In genomic region chr11:128552783-128553661, GRCh38 we compare ENCODE assay signal across 9 cellular contexts. TPM values are rescaled to one million over a fixed set of nuclear protein-coding genes. Genes with fewer than 3 reads are reported as not detected.
DNase-seq lines count a peak whose midpoint lies in the region; ATAC-seq and TF ChIP-seq lines count a peak whose summit lies in the region.
"Had no signal": no experiment of that assay in that cellular context is flagged by ENCODE, and none has a peak within 500 bp of the region (broad histone marks: within the 10 kb centered on the region; RNA-seq: fewer than 3 reads in every experiment).

No MANE protein-coding gene starts in this region.

- no peaks in the 10 kb centered on the region for H3K27me3 ChIP-seq in Karpas-422 (ENCODE audit: low read length)

- intact Hi-C loops in MCF 10A (cut with micrococcal nuclease): no loop called here

- no peak overlapping the region for H3K4me3 Mint-ChIP-seq in MCF 10A (ENCODE audit: unreplicated experiment)

- H3K36me3 Mint-ChIP-seq in MCF 10A (ENCODE audit: insufficient read depth, unreplicated experiment): no peaks in the 10 kb centered on the region

- H3K27ac ChIP-seq in Karpas-422 (ENCODE audit: low read length) (peak overlapping the region; percentile 100), mesodermal cell (ENCODE audit: low read depth, low read length, severe bottlenecking) (peak overlapping the region; percentile 73)
- H3K27ac ChIP-seq: SK-N-MC had no signal

- H4K20me1 ChIP-seq in Karpas-422 (ENCODE audit: insufficient read depth, low read depth, low read length): no peaks in the 10 kb centered on the region

- no peaks in the 10 kb centered on the region for H3K79me2 ChIP-seq in Karpas-422 (ENCODE audit: low read length)

- H2AFZ ChIP-seq in Karpas-422 (ENCODE audit: low read length): no peak overlapping the region

- no peak overlapping the region for H3K27ac Mint-ChIP-seq in MCF 10A (ENCODE audit: low read depth, unreplicated experiment)

- peaks cover 4% of the 10 kb centered on the region for H3K27me3 Mint-ChIP-seq in MCF 10A (ENCODE audit: insufficient read depth, unreplicated experiment)

- no peaks in the 10 kb centered on the region for H3K9me2 ChIP-seq in Karpas-422 (replicated peaks; ENCODE audit: insufficient read depth, low read length)

- CTCF ChIA-PET in MCF 10A (lab: Yijun Ruan, JAX): no interaction called here

- no peak for TF ChIP-seq CTCF in MCF 10A (IDR thresholded peaks at IDR 0.05; ENCODE audit: unreplicated experiment)

- WGBS in mesodermal cell (ENCODE audit: insufficient coverage in 2 of 2), 2 experiments: 83 to 91% methylated on average over 9 to 13 of the region's 14 CpGs

- peak; percentile 93 for DNase-seq in Karpas-422
- DNase-seq in MCF 10A (ENCODE audit: unreplicated experiment): peak; percentile 58
- no peak for DNase-seq in GDM1 (lab: John Stamatoyannopoulos, UW)
- DNase-seq in NCI-H446 (lab: John Stamatoyannopoulos, UW): no peak
- no peak for DNase-seq in DMS153 (lab: John Stamatoyannopoulos, UW)

- POLR2A ChIA-PET in MCF 10A (lab: Yijun Ruan, JAX): interaction anchor here (1.4 kb wide), 1 partner anchor 21 kb away, joined by 5 read pairs; no protein-coding TSS in a partner anchor

- peaks cover 77% of the 10 kb centered on the region for H3K4me1 ChIP-seq in Karpas-422 (ENCODE audit: low read length)
- peaks cover 29% of the 10 kb centered on the region for H3K4me1 ChIP-seq in mesodermal cell (ENCODE audit: control insufficient read depth, insufficient read depth, low read length, poor library complexity, severe bottlenecking)

- H3K4me3 ChIP-seq in Karpas-422 (ENCODE audit: low read length) (peak overlapping the region; percentile 63), mesodermal cell (ENCODE audit: extremely low read depth, insufficient read depth, low read length, poor library complexity, severe bottlenecking) (no peak overlapping the region)
- H3K4me3 ChIP-seq: SK-N-MC had no signal

- H3K9me3 Mint-ChIP-seq in MCF 10A (ENCODE audit: unreplicated experiment): no peaks in the 10 kb centered on the region

- no TSS peak for BruUV-seq in MCF 10A (replicated peaks; lab: Mats Ljungman, UMichigan)

- H3K4me2 ChIP-seq in Karpas-422 (ENCODE audit: low read depth, low read length, poor library complexity, severe bottlenecking): peak overlapping the region; percentile 86

- peaks cover 6% of the 10 kb centered on the region for H3K4me1 Mint-ChIP-seq in MCF 10A (ENCODE audit: insufficient read depth, unreplicated experiment)

- ATAC-seq in GM18498 (IDR thresholded peaks at IDR 0.05; ENCODE audit: unreplicated experiment): peak; percentile 64
- ATAC-seq in GM21526 (IDR thresholded peaks at IDR 0.05; ENCODE audit: low FRiP score, unreplicated experiment): peak; percentile 60

- H3K36me3 ChIP-seq in Karpas-422 (ENCODE audit: insufficient read depth, low read length) (no peaks in the 10 kb centered on the region), mesodermal cell (ENCODE audit: control insufficient read depth, insufficient read depth, low read length) (no peaks in the 10 kb centered on the region)

- peak overlapping the region; percentile 83 for H3K9ac ChIP-seq in Karpas-422 (ENCODE audit: low read length)

- H3K9me3 ChIP-seq in Karpas-422 (ENCODE audit: low read length) (no peaks in the 10 kb centered on the region), mesodermal cell (ENCODE audit: control insufficient read depth, low read length) (no peaks in the 10 kb centered on the region)

RNA-seq across cellular contexts. Expression of gene ETS1, which starts 34.3 kb away (rescaled TPM):
- total RNA-seq in Karpas-422 (2014; rRNA removed; shearing (Covaris generic); ENCODE audit: low replicate concordance): 129 and 135 TPM in 2 replicates
- 63.2 and 82.0 TPM in 2 replicates for total RNA-seq in MCF 10A (2022)
- polyA plus RNA-seq in mesodermal cell (2013, experiment 1 of 2): 90.5 TPM
- polyA plus RNA-seq in mesodermal cell (2013, experiment 2 of 2): 75.7 TPM

Comparison
In these comparisons a context has a peak if more than half of its experiments do, and no peak if none do; other contexts are left out.
1. DNase-seq: peak in Karpas-422 (single experiment) and MCF 10A (single experiment); none in GDM1 (single experiment), NCI-H446 (0 of 2) and DMS153 (single experiment).